12 cellular contexts compared by ENCODE assay signal in genomic region chr4:74123065-74123728, GRCh38. TPM values are rescaled to one million over a fixed set of nuclear protein-coding genes. Genes with fewer than 3 reads are reported as not detected.
A peak's percentile ranks its signal among the peaks of the same experiment; 100 is the strongest.
DNase-seq lines count a peak whose midpoint lies in the region; ATAC-seq, FAIRE-seq and TF ChIP-seq lines count a peak whose summit lies in the region.
"Had no signal": no experiment of that assay in that cellular context is flagged by ENCODE, and none has a peak within 500 bp of the region (broad histone marks: within the 10 kb centered on the region; RNA-seq: fewer than 3 reads in every experiment).

No MANE protein-coding gene starts in this region.

- no peaks in the 10 kb centered on the region for H3K27me3 ChIP-seq in GM23248 (replicated peaks; ENCODE audit: insufficient read depth)
- no peaks in the 10 kb centered on the region for H3K27me3 ChIP-seq in heart right ventricle

- POLR2A ChIA-PET in A549 (lab: Yijun Ruan, JAX) = interaction anchor here (1.1 kb wide), 1 partner anchor 14 kb away, joined by 4 read pairs; no protein-coding TSS in a partner anchor

- H3K4me3 ChIP-seq in A549 = no peak overlapping the region
- H3K4me3 ChIP-seq in GM23248 = no peak overlapping the region
- no peak overlapping the region for H3K4me3 ChIP-seq in heart right ventricle

- no peaks in the 10 kb centered on the region for H4K20me1 ChIP-seq in GM23248 (ENCODE audit: insufficient read depth)

- in situ Hi-C loops in GM23248 (cut with MboI) = no loop called here

- peak overlapping the region; percentile 49 for H3K4me2 ChIP-seq in A549
- peak overlapping the region; percentile 19 for H3K4me2 ChIP-seq in GM23248 (ENCODE audit: unreplicated experiment)

- H3K79me2 ChIP-seq in GM23248 (ENCODE audit: insufficient read depth) = no peaks in the 10 kb centered on the region

- H3K9me3 ChIP-seq in A549 = peaks cover 9% of the 10 kb centered on the region
- no peaks in the 10 kb centered on the region for H3K9me3 ChIP-seq in GM23248 (ENCODE audit: low read depth)
- H3K9me3 ChIP-seq in heart right ventricle = peaks cover 0 to 5% (median 0%) of the 10 kb centered on the region in 11 donors

- H2AFZ ChIP-seq in GM23248 = no peak overlapping the region

- FAIRE-seq in A549 (lab: Jason Lieb, UNC) = no peak
- FAIRE-seq: HTR-8/SVneo had no signal

- no peak for TF ChIP-seq POLR2A in A549 (IDR thresholded peaks at IDR 0.05; ENCODE audit: low read length)

- no peaks in the 10 kb centered on the region for H3K9me2 ChIP-seq in GM23248 (ENCODE audit: insufficient read depth)

- H3K9ac ChIP-seq in GM23248 = peak overlapping the region; percentile 37

- TF ChIP-seq EP300 in A549 (IDR thresholded peaks at IDR 0.05) = peak; percentile 38 to 42; a peak in 2 of 5 replicates

- TF ChIP-seq CTCF in A549 (IDR thresholded peaks at IDR 0.05) (no peak), heart right ventricle (IDR thresholded peaks at IDR 0.05) (no peak)

- H3K27ac ChIP-seq in A549 (peak overlapping the region; percentile 67 to 74), GM23248 (peak overlapping the region; percentile 69), heart right ventricle (peak overlapping the region in 1 of 10 donors; percentile 31)

- H3K4me1 ChIP-seq in A549 (peaks cover 17% of the 10 kb centered on the region; the same call in 2 of the 3 replicates), GM23248 (ENCODE audit: insufficient read depth) (peaks cover 20% of the 10 kb centered on the region), heart right ventricle (peaks cover 0 to 17% (median 4%) of the 10 kb centered on the region in 9 donors)

- WGBS in A549 (ENCODE audit: missing lambda C conversion rate) = 63% methylated on average over 1 of the region's 1 CpG
- WGBS in GM23248 (ENCODE audit: low coverage in 1 of 2, low lambda C conversion rate in 2 of 2, missing lambda C conversion rate in 2 of 2), 2 experiments = 59% methylated on average over 1 of the region's 1 CpG
- 79 to 84% methylated on average over 1 of the region's 1 CpG for WGBS in heart right ventricle, 2 donors

- no peak for TF ChIP-seq RAD21 in A549 (conservative IDR thresholded peaks at IDR 0.05 in 1 of 2, IDR thresholded peaks at IDR 0.05 in 1 of 2)

- H3K36me3 ChIP-seq in GM23248 (ENCODE audit: low read depth) (no peaks in the 10 kb centered on the region), heart right ventricle (no peaks in the 10 kb centered on the region)

- DNase-seq in A549 (ENCODE audit: low read depth in 1 of 2, low spot score in 1 of 2) (peak in 1 of 2 experiments; percentile 77), GM23248 (peak; percentile 96), NCI-H82 treated with DMSO at 0.1 percent for 48 hours (lab: John Stamatoyannopoulos, UW; ENCODE audit: unreplicated experiment) (peak; percentile 38), heart right ventricle (no peak), HK-2 (ENCODE audit: unreplicated experiment) (no peak), cerebellum (ENCODE audit: low spot score) (no peak)
- DNase-seq: H9, SIG-M5 had no signal

- CTCF ChIA-PET in A549 (lab: Yijun Ruan, JAX) = interaction anchor here (0.5 kb wide), 1 partner anchor 18 kb away, joined by 3 read pairs; no protein-coding TSS in a partner anchor

- peaks cover 14% of the 10 kb centered on the region for H3F3A ChIP-seq in GM23248 (ENCODE audit: insufficient read depth)

- intact Hi-C loops in heart right ventricle (cut with DNase I) = loop anchor here in 1 of 10 donors (10.0 kb wide), 1 partner anchor 88 kb away; the partner anchor contains the start of gene CXCL3

- ATAC-seq in A549 (peak; percentile 73 to 81), heart right ventricle (peak in 7 of 8 donors; percentile 61 to 90 (median 75)), HG03045 (IDR thresholded peaks at IDR 0.05; ENCODE audit: unreplicated experiment) (no peak), HG02678 (IDR thresholded peaks at IDR 0.05; ENCODE audit: unreplicated experiment) (no peak)
- ATAC-seq: stimulated activated memory B cell treated with anti-CD40 and anti-IgM and Interleukin-4, amounts not matched to agents 10 μg/mL and 1 μg/mL and 100 μg/mL, for 72 hours had no signal

TF ChIP-seq in A549, 52 proteins besides CTCF, POLR2A, EP300 and RAD21:
- TF ChIP-seq JUN (IDR thresholded peaks at IDR 0.05) (peak; percentile 43 to 51; a peak in 1 of 5 replicates), HES2 (IDR thresholded peaks at IDR 0.05) (no peak), CEBPB (IDR thresholded peaks at IDR 0.05) (peak; percentile 64 to 78), TFCP2L1 (CRISPR knock-in tag; IDR thresholded peaks at IDR 0.05) (no peak), FOSL2 (IDR thresholded peaks at IDR 0.05) (no peak), FOSL2 (CRISPR knock-in tag; IDR thresholded peaks at IDR 0.05) (peak; percentile 19; the same call in 1 of the 2 replicates)

RNA-seq across cellular contexts. Expression of gene CXCL2, which starts 24.2 kb away (rescaled TPM):
- polyA plus RNA-seq in A549 (2011; rRNA removed) = 59.5 and 122 TPM in 2 replicates
- polyA plus RNA-seq in A549 (2012; cell fraction: cytosol; rRNA removed) = 75.6 and 94.7 TPM in 2 replicates
- 202 and 263 TPM in 2 replicates for polyA plus RNA-seq in A549 (2012; cell fraction: nucleus; rRNA removed)
- 9.3 to 10.6 TPM (median 9.4 TPM) in 3 replicates for polyA plus RNA-seq in A549 (2017; fragmentation: RNase III; extraction: RNeasy Plus Mini Kit Qiagen cat#74134 plus additional on column Dnase treatment)
- polyA minus RNA-seq in A549 (2011; rRNA and poly(A)+ RNA removed) = 17.2 and 37.1 TPM in 2 replicates
- total RNA-seq in GM23248 (2014; rRNA removed; shearing (Covaris generic)) = 2.4 and 6.7 TPM in 2 replicates
- polyA plus RNA-seq in GM23248 (2016; fragmentation: Nextera tagmentation; extraction: Ambion mirVana) = 6.0 TPM in 2 replicates
- total RNA-seq in heart right ventricle = 10 to 100 TPM in 7 of 10 donors, 1 to 10 TPM in 3; 8.1 to 37.2 (median 13.4) TPM
- 10 to 100 TPM in 1 of 2 donors, 1 to 10 TPM in 1; 7.7 to 28.5 TPM for polyA plus RNA-seq in heart right ventricle
- total RNA-seq in cerebellum = 1.1 TPM

RNA-seq across cellular contexts. Expression of gene MTHFD2L, which starts 34.7 kb away (rescaled TPM):
- 13.9 and 19.3 TPM in 2 replicates for polyA plus RNA-seq in A549 (2011; rRNA removed)
- polyA plus RNA-seq in A549 (2012; cell fraction: cytosol; rRNA removed) = 4.4 TPM in 2 replicates
- 2.8 and 4.1 TPM in 2 replicates for polyA plus RNA-seq in A549 (2012; cell fraction: nucleus; rRNA removed)
- polyA plus RNA-seq in A549 (2017; fragmentation: RNase III; extraction: RNeasy Plus Mini Kit Qiagen cat#74134 plus additional on column Dnase treatment) = 6.3 to 9.0 TPM (median 8.5 TPM) in 3 replicates
- polyA minus RNA-seq in A549 (2011; rRNA and poly(A)+ RNA removed) = 9.5 and 10.2 TPM in 2 replicates
- 6.3 and 10.7 TPM in 2 replicates for total RNA-seq in GM23248 (2014; rRNA removed; shearing (Covaris generic))
- polyA plus RNA-seq in GM23248 (2016; fragmentation: Nextera tagmentation; extraction: Ambion mirVana) = 7.9 and 9.0 TPM in 2 replicates
- total RNA-seq in heart right ventricle = 10 to 100 TPM in 8 of 10 donors, 1 to 10 TPM in 2; 8.1 to 19.3 (median 12.5) TPM
- polyA plus RNA-seq in heart right ventricle = 1 to 10 TPM; 5.7 to 9.7 TPM
- total RNA-seq in cerebellum = 47.1 TPM

Comparison
In these comparisons a context has a peak if more than half of its experiments do, and no peak if none do; other contexts are left out.
1. ATAC-seq: peak in A549 (2 of 2) and heart right ventricle (7 of 8); none in HG03045 (single experiment) and HG02678 (single experiment).
2. DNase-seq: peak in GM23248 (single experiment) and NCI-H82 treated with DMSO at 0.1 percent for 48 hours (single experiment); none in heart right ventricle (0 of 2), HK-2 (single experiment) and cerebellum (single experiment).